1 cellular context compared by ENCODE assay signal in the genomic region with DNA sequence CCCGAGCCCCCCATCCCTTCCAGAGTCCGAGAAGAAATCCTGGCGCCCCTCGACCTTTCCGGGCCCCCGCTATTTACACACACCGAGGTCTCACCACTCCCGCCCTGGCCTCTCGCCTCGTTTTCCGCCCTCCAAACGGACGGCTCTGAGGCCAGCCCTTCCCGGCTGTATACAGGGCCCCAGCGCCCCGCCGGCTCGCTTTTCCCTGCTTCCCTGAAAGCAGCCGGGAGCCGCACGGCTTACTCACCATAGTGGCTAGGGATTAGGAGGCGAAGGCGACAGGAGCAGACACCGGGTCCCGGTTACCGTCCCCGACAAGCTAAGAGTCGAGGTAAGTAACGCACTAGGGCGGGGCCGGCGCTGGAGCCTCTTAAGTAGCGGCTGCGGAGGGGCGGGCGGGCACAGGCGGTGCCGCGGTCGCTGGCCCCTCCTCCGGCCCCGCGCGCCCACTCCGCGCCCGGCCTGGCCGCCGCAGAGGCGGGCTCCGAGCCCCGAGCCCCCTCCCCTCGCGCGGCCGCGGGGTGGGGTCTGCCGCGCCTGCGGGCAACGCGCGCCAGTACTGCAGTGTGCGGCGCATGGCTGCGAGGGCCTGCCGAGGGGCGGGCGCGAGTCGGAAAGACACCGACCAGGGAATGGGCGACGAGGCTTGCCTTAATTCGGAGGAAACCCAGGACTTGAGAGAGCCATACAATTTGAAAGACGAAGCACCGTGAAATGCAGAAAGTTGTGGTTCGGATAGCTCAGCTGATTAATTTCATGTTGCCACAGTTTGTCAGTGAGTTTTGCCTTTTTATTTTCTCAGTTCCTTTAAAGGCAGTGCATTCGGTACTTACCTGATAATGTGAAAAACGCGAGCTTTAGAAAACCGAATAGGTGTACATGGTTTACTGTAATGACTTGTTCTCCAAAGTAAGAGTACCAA.
A peak's percentile ranks its signal among the peaks of the same experiment; 100 is the strongest.
TF ChIP-seq lines count a peak whose summit lies in the region.

A gene (minus strand): TSS at position 345 of the 922 bp plus-strand sequence. CDS start 95 bp downstream, at position 250.

TF ChIP-seq in HepG2, 621 proteins besides CTCF, POLR2A, EP300 and RAD21 (continued from another document and continues in another):
- TF ChIP-seq, protein P1, sequence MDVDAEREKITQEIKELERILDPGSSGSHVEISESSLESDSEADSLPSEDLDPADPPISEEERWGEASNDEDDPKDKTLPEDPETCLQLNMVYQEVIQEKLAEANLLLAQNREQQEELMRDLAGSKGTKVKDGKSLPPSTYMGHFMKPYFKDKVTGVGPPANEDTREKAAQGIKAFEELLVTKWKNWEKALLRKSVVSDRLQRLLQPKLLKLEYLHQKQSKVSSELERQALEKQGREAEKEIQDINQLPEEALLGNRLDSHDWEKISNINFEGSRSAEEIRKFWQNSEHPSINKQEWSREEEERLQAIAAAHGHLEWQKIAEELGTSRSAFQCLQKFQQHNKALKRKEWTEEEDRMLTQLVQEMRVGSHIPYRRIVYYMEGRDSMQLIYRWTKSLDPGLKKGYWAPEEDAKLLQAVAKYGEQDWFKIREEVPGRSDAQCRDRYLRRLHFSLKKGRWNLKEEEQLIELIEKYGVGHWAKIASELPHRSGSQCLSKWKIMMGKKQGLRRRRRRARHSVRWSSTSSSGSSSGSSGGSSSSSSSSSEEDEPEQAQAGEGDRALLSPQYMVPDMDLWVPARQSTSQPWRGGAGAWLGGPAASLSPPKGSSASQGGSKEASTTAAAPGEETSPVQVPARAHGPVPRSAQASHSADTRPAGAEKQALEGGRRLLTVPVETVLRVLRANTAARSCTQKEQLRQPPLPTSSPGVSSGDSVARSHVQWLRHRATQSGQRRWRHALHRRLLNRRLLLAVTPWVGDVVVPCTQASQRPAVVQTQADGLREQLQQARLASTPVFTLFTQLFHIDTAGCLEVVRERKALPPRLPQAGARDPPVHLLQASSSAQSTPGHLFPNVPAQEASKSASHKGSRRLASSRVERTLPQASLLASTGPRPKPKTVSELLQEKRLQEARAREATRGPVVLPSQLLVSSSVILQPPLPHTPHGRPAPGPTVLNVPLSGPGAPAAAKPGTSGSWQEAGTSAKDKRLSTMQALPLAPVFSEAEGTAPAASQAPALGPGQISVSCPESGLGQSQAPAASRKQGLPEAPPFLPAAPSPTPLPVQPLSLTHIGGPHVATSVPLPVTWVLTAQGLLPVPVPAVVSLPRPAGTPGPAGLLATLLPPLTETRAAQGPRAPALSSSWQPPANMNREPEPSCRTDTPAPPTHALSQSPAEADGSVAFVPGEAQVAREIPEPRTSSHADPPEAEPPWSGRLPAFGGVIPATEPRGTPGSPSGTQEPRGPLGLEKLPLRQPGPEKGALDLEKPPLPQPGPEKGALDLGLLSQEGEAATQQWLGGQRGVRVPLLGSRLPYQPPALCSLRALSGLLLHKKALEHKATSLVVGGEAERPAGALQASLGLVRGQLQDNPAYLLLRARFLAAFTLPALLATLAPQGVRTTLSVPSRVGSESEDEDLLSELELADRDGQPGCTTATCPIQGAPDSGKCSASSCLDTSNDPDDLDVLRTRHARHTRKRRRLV (CRISPR knock-in tag; IDR thresholded peaks at IDR 0.05), result peak; percentile 30; the same call in 1 of the 2 replicates
- TF ChIP-seq NFKB2 (CRISPR knock-in tag; IDR thresholded peaks at IDR 0.05; ENCODE audit: borderline replicate concordance) (peak; percentile 74), HES4 (CRISPR knock-in tag; IDR thresholded peaks at IDR 0.05; ENCODE audit: borderline replicate concordance) (peak; percentile 17; the same call in 1 of the 2 replicates), ZNF350 (CRISPR knock-in tag; IDR thresholded peaks at IDR 0.05; ENCODE audit: borderline replicate concordance, low read depth) (peak; percentile 50; the same call in 1 of the 2 replicates), PCBP1 (IDR thresholded peaks at IDR 0.05; ENCODE audit: borderline replicate concordance, low read depth, low read length) (0 out of 2 replicates have a peak, but pooled peaks have one; percentile 63), FOXO1 (CRISPR knock-in tag; IDR thresholded peaks at IDR 0.05) (peak; percentile 32; the same call in 1 of the 2 replicates), MED8 (CRISPR knock-in tag; IDR thresholded peaks at IDR 0.05; ENCODE audit: insufficient replicate concordance) (peak; percentile 3), SKI (IDR thresholded peaks at IDR 0.05; ENCODE audit: partially characterized antibody) (peak; percentile 30), ZNF441 (CRISPR knock-in tag; IDR thresholded peaks at IDR 0.05; ENCODE audit: borderline replicate concordance) (no peak; the same call in 1 of the 2 replicates), TCF12 (IDR thresholded peaks at IDR 0.05) (no peak), TCF12 (CRISPR knock-in tag; IDR thresholded peaks at IDR 0.05) (peak; percentile 20; the same call in 1 of the 2 replicates), KAT8 (CRISPR knock-in tag; IDR thresholded peaks at IDR 0.05) (peak; percentile 49), ZNF30 (CRISPR knock-in tag; IDR thresholded peaks at IDR 0.05) (peak; percentile 37; the same call in 1 of the 2 replicates), ZMYM2 (CRISPR knock-in tag; IDR thresholded peaks at IDR 0.05) (peak; percentile 76; the same call in 1 of the 2 replicates), ZNF552 (CRISPR knock-in tag; IDR thresholded peaks at IDR 0.05; ENCODE audit: borderline replicate concordance) (no peak)
- TF ChIP-seq, protein P2, sequence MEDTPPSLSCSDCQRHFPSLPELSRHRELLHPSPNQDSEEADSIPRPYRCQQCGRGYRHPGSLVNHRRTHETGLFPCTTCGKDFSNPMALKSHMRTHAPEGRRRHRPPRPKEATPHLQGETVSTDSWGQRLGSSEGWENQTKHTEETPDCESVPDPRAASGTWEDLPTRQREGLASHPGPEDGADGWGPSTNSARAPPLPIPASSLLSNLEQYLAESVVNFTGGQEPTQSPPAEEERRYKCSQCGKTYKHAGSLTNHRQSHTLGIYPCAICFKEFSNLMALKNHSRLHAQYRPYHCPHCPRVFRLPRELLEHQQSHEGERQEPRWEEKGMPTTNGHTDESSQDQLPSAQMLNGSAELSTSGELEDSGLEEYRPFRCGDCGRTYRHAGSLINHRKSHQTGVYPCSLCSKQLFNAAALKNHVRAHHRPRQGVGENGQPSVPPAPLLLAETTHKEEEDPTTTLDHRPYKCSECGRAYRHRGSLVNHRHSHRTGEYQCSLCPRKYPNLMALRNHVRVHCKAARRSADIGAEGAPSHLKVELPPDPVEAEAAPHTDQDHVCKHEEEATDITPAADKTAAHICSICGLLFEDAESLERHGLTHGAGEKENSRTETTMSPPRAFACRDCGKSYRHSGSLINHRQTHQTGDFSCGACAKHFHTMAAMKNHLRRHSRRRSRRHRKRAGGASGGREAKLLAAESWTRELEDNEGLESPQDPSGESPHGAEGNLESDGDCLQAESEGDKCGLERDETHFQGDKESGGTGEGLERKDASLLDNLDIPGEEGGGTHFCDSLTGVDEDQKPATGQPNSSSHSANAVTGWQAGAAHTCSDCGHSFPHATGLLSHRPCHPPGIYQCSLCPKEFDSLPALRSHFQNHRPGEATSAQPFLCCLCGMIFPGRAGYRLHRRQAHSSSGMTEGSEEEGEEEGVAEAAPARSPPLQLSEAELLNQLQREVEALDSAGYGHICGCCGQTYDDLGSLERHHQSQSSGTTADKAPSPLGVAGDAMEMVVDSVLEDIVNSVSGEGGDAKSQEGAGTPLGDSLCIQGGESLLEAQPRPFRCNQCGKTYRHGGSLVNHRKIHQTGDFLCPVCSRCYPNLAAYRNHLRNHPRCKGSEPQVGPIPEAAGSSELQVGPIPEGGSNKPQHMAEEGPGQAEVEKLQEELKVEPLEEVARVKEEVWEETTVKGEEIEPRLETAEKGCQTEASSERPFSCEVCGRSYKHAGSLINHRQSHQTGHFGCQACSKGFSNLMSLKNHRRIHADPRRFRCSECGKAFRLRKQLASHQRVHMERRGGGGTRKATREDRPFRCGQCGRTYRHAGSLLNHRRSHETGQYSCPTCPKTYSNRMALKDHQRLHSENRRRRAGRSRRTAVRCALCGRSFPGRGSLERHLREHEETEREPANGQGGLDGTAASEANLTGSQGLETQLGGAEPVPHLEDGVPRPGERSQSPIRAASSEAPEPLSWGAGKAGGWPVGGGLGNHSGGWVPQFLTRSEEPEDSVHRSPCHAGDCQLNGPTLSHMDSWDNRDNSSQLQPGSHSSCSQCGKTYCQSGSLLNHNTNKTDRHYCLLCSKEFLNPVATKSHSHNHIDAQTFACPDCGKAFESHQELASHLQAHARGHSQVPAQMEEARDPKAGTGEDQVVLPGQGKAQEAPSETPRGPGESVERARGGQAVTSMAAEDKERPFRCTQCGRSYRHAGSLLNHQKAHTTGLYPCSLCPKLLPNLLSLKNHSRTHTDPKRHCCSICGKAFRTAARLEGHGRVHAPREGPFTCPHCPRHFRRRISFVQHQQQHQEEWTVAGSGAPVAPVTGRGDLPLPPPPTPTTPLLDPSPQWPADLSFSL (CRISPR knock-in tag; IDR thresholded peaks at IDR 0.05), result peak; percentile 48; the same call in 1 of the 2 replicates
- TF ChIP-seq, protein P3, sequence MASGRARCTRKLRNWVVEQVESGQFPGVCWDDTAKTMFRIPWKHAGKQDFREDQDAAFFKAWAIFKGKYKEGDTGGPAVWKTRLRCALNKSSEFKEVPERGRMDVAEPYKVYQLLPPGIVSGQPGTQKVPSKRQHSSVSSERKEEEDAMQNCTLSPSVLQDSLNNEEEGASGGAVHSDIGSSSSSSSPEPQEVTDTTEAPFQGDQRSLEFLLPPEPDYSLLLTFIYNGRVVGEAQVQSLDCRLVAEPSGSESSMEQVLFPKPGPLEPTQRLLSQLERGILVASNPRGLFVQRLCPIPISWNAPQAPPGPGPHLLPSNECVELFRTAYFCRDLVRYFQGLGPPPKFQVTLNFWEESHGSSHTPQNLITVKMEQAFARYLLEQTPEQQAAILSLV (CRISPR knock-in tag; IDR thresholded peaks at IDR 0.05; ENCODE audit: borderline replicate concordance), result 0 out of 2 replicates have a peak, but pooled peaks have one; percentile 58
- TF ChIP-seq, protein P4, sequence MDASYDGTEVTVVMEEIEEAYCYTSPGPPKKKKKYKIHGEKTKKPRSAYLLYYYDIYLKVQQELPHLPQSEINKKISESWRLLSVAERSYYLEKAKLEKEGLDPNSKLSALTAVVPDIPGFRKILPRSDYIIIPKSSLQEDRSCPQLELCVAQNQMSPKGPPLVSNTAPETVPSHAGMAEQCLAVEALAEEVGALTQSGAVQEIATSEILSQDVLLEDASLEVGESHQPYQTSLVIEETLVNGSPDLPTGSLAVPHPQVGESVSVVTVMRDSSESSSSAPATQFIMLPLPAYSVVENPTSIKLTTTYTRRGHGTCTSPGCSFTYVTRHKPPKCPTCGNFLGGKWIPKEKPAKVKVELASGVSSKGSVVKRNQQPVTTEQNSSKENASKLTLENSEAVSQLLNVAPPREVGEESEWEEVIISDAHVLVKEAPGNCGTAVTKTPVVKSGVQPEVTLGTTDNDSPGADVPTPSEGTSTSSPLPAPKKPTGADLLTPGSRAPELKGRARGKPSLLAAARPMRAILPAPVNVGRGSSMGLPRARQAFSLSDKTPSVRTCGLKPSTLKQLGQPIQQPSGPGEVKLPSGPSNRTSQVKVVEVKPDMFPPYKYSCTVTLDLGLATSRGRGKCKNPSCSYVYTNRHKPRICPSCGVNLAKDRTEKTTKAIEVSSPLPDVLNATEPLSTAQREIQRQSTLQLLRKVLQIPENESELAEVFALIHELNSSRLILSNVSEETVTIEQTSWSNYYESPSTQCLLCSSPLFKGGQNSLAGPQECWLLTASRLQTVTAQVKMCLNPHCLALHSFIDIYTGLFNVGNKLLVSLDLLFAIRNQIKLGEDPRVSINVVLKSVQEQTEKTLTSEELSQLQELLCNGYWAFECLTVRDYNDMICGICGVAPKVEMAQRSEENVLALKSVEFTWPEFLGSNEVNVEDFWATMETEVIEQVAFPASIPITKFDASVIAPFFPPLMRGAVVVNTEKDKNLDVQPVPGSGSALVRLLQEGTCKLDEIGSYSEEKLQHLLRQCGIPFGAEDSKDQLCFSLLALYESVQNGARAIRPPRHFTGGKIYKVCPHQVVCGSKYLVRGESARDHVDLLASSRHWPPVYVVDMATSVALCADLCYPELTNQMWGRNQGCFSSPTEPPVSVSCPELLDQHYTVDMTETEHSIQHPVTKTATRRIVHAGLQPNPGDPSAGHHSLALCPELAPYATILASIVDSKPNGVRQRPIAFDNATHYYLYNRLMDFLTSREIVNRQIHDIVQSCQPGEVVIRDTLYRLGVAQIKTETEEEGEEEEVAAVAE (CRISPR knock-in tag; IDR thresholded peaks at IDR 0.05; ENCODE audit: borderline replicate concordance), result peak; percentile 17; the same call in 1 of the 2 replicates
- TF ChIP-seq, protein P5, sequence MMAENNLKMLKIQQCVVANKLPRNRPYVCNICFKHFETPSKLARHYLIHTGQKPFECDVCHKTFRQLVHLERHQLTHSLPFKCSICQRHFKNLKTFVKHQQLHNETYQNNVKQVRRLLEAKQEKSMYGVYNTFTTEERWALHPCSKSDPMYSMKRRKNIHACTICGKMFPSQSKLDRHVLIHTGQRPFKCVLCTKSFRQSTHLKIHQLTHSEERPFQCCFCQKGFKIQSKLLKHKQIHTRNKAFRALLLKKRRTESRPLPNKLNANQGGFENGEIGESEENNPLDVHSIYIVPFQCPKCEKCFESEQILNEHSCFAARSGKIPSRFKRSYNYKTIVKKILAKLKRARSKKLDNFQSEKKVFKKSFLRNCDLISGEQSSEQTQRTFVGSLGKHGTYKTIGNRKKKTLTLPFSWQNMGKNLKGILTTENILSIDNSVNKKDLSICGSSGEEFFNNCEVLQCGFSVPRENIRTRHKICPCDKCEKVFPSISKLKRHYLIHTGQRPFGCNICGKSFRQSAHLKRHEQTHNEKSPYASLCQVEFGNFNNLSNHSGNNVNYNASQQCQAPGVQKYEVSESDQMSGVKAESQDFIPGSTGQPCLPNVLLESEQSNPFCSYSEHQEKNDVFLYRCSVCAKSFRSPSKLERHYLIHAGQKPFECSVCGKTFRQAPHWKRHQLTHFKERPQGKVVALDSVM (CRISPR knock-in tag; IDR thresholded peaks at IDR 0.05), result no peak
- TF ChIP-seq, protein P6, sequence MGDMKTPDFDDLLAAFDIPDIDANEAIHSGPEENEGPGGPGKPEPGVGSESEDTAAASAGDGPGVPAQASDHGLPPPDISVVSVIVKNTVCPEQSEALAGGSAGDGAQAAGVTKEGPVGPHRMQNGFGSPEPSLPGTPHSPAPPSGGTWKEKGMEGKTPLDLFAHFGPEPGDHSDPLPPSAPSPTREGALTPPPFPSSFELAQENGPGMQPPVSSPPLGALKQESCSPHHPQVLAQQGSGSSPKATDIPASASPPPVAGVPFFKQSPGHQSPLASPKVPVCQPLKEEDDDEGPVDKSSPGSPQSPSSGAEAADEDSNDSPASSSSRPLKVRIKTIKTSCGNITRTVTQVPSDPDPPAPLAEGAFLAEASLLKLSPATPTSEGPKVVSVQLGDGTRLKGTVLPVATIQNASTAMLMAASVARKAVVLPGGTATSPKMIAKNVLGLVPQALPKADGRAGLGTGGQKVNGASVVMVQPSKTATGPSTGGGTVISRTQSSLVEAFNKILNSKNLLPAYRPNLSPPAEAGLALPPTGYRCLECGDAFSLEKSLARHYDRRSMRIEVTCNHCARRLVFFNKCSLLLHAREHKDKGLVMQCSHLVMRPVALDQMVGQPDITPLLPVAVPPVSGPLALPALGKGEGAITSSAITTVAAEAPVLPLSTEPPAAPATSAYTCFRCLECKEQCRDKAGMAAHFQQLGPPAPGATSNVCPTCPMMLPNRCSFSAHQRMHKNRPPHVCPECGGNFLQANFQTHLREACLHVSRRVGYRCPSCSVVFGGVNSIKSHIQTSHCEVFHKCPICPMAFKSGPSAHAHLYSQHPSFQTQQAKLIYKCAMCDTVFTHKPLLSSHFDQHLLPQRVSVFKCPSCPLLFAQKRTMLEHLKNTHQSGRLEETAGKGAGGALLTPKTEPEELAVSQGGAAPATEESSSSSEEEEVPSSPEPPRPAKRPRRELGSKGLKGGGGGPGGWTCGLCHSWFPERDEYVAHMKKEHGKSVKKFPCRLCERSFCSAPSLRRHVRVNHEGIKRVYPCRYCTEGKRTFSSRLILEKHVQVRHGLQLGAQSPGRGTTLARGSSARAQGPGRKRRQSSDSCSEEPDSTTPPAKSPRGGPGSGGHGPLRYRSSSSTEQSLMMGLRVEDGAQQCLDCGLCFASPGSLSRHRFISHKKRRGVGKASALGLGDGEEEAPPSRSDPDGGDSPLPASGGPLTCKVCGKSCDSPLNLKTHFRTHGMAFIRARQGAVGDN (CRISPR knock-in tag; IDR thresholded peaks at IDR 0.05), result peak; percentile 69
